1 cellular context compared by ENCODE assay signal in genomic region chr16:14527411-14528044, GRCh38.
TF ChIP-seq lines count a peak whose summit lies in the region.

No MANE protein-coding gene starts in this region.

TF ChIP-seq in K562, 482 proteins besides CTCF, POLR2A, EP300 and RAD21 (continued from another document):
- TF ChIP-seq MGA (IDR thresholded peaks at IDR 0.05): peak; percentile 70
- TF ChIP-seq ILF3 (IDR thresholded peaks at IDR 0.05; ENCODE audit: borderline replicate concordance): peak; percentile 35; the same call in 1 of the 2 replicates
